In the genomic region with DNA sequence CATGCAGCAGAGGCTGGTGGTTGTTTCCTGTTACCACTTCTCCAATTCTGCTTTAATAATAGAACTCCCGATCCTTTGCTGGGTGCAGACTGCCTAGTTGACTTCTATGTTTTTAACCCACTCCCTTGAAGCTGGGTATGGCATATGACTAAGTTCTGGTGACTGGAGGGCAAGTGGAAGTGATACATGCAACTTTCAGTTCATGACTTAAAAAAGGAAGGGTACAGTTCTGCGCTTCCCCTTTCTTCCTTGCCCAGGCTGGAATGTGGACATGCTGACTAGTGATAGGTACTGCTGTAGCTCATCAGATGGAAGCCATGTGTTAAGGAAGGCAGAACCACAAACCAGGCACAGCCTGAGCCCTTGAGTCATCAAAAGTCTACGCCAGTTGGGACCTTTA, we compare ENCODE assay signal across 8 cellular contexts. TPM values are rescaled to one million over a fixed set of nuclear protein-coding genes. Genes with fewer than 3 reads are reported as not detected.
DNase-seq lines count a peak whose midpoint lies in the region; ATAC-seq, FAIRE-seq and TF ChIP-seq lines count a peak whose summit lies in the region.

No MANE protein-coding gene starts in this region.

- H3K9me1 ChIP-seq in endothelial cell of umbilical vein (replicated peaks; ENCODE audit: control insufficient read depth, extremely low read depth, insufficient read depth, low read length) = no peaks in the 10 kb centered on the region

- H2AFZ ChIP-seq in endothelial cell of umbilical vein (ENCODE audit: low read depth, low read length) = no peak overlapping the region

- H3K4me2 ChIP-seq in endothelial cell of umbilical vein (ENCODE audit: insufficient read depth, low read length) = no peak overlapping the region

- DNase-seq in endothelial cell of umbilical vein (ENCODE audit: low read depth, low spot score) (peak; percentile 16), germinal center (ENCODE audit: low spot score) (no peak), GM13977 (ENCODE audit: low spot score) (no peak), NCI-H2107 treated with DMSO at 0.1 percent for 48 hours (lab: John Stamatoyannopoulos, UW; ENCODE audit: unreplicated experiment) (no peak)
- no peak for DNase-seq in activated effector memory CD4-positive, alpha-beta T cell treated with Interleukin-2 at 50 U/mL for 16 hours

- POLR2A ChIA-PET in endothelial cell of umbilical vein (lab: Charles Lee) = no interaction called here

- dilution Hi-C loops in endothelial cell of umbilical vein (cut with MboI; ENCODE audit: extremely low pct_ligation_motif_present, low sequenced_read_pairs) = no loop called here

- TF ChIP-seq CTCF in endothelial cell of umbilical vein (IDR thresholded peaks at IDR 0.05; ENCODE audit: extremely low read depth in 1 of 2, insufficient read depth in 1 of 2, low read depth in 1 of 2, low read length in 2 of 2) (no peak), GM13977 (IDR thresholded peaks at IDR 0.05; ENCODE audit: extremely low read depth, insufficient read depth, missing control alignments) (no peak)

- no peaks in the 10 kb centered on the region for H4K20me1 ChIP-seq in endothelial cell of umbilical vein (replicated peaks; ENCODE audit: control insufficient read depth, extremely low read depth, insufficient read depth, low read length)

- TF ChIP-seq POLR2A in endothelial cell of umbilical vein (IDR thresholded peaks at IDR 0.05; ENCODE audit: low read depth, low read length) = no peak

- CTCF ChIA-PET in endothelial cell of umbilical vein (lab: Charles Lee) = no interaction called here

- ATAC-seq in GM18867 (IDR thresholded peaks at IDR 0.05; ENCODE audit: unreplicated experiment) (peak; percentile 50), HG03469 (IDR thresholded peaks at IDR 0.05; ENCODE audit: unreplicated experiment) (peak; percentile 72)

- H3K27me3 ChIP-seq in endothelial cell of umbilical vein (ENCODE audit: control insufficient read depth in 2 of 2, insufficient read depth in 2 of 2, low read length in 2 of 2) (peaks cover 0 to 4% of the 10 kb centered on the region in 2 experiments), skeletal muscle tissue (ENCODE audit: control insufficient read depth in 3 of 3, insufficient read depth in 3 of 3, low read length in 3 of 3) (no peaks in the 10 kb centered on the region)

- H3K4me1 ChIP-seq in endothelial cell of umbilical vein (ENCODE audit: control insufficient read depth, extremely low read depth, insufficient read depth, low read length) (peaks cover under 1% of the 10 kb centered on the region), skeletal muscle tissue (ENCODE audit: control insufficient read depth in 3 of 3, insufficient read depth in 3 of 3, low read length in 3 of 3) (peaks cover 7 to 26% (median 17%) of the 10 kb centered on the region in 3 donors)

- BruUV-seq in endothelial cell of umbilical vein (replicated peaks; lab: Mats Ljungman, UMichigan) = no TSS peak

- FAIRE-seq in endothelial cell of umbilical vein (lab: Jason Lieb, UNC) = no peak

- H3K9ac ChIP-seq in endothelial cell of umbilical vein (replicated peaks; ENCODE audit: extremely low read depth, insufficient read depth, low read length) (no peak overlapping the region), skeletal muscle tissue (ENCODE audit: low read depth in 1 of 3, low read length in 3 of 3) (peak overlapping the region in 1 of 3 donors; percentile 3)

- intact Hi-C loops in endothelial cell of umbilical vein (cut with micrococcal nuclease) = loop anchor here (5.0 kb wide), 1 partner anchor 44 kb away; no protein-coding TSS in a partner anchor

- H3K36me3 ChIP-seq in endothelial cell of umbilical vein (ENCODE audit: control insufficient read depth in 2 of 2, extremely low read depth in 1 of 2, insufficient read depth in 2 of 2, low read length in 2 of 2) (no peaks in the 10 kb centered on the region), skeletal muscle tissue (ENCODE audit: control insufficient read depth in 3 of 3, insufficient read depth in 3 of 3, low read length in 3 of 3) (peaks cover 0 to 4% (median 2%) of the 10 kb centered on the region in 3 donors)

- no peak overlapping the region for H3K4me3 ChIP-seq in endothelial cell of umbilical vein (replicated peaks in 1 of 3; ENCODE audit: insufficient read depth in 1 of 3, low read depth in 1 of 3, low read length in 3 of 3)
- peak overlapping the region in 2 of 3 donors; percentile 21 to 38 for H3K4me3 ChIP-seq in skeletal muscle tissue (ENCODE audit: low read length in 3 of 3)

- H3K27ac ChIP-seq in endothelial cell of umbilical vein (ENCODE audit: insufficient read depth, low read depth, low read length) (no peak overlapping the region), skeletal muscle tissue (ENCODE audit: low read depth, low read length) (peak overlapping the region; percentile 63)

- in situ Hi-C loops in GM13977 (cut with MboI; ENCODE audit: low pct_unique_long_range_greater_than_20kb, low sequenced_read_pairs, unreplicated experiment) = no loop called here

- H3K79me2 ChIP-seq in endothelial cell of umbilical vein (ENCODE audit: control insufficient read depth, insufficient read depth, low read length) = no peaks in the 10 kb centered on the region

- H3K9me3 ChIP-seq in endothelial cell of umbilical vein (replicated peaks; ENCODE audit: control insufficient read depth, insufficient read depth, low read length) (no peaks in the 10 kb centered on the region), skeletal muscle tissue (ENCODE audit: control insufficient read depth in 3 of 3, low read length in 3 of 3) (no peaks in the 10 kb centered on the region)

TF ChIP-seq in endothelial cell of umbilical vein, 7 proteins besides CTCF, POLR2A, EP300 and RAD21:
- TF ChIP-seq GATA2 (IDR thresholded peaks at IDR 0.05; ENCODE audit: insufficient read depth, insufficient read length, low read depth, low read length) (no peak), POLR2AphosphoS5 (IDR thresholded peaks at IDR 0.05; ENCODE audit: insufficient read depth, low read depth, low read length) (no peak), MYC (IDR thresholded peaks at IDR 0.05; ENCODE audit: low read depth, low read length) (no peak), EZH2 (IDR thresholded peaks at IDR 0.05; ENCODE audit: borderline replicate concordance, low read depth, low read length, severe bottlenecking) (no peak), FOS (IDR thresholded peaks at IDR 0.05; ENCODE audit: borderline replicate concordance, insufficient read depth, low read length) (no peak), JUN (IDR thresholded peaks at IDR 0.05; ENCODE audit: borderline replicate concordance, insufficient read depth, insufficient read length, low read depth) (no peak)
- TF ChIP-seq, protein P1, sequence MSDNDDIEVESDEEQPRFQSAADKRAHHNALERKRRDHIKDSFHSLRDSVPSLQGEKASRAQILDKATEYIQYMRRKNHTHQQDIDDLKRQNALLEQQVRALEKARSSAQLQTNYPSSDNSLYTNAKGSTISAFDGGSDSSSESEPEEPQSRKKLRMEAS (IDR thresholded peaks at IDR 0.05; ENCODE audit: insufficient read depth, insufficient read length) = no peak

RNA-seq across cellular contexts. Expression of a gene that starts 2.4 kb away (rescaled TPM):
- total RNA-seq in endothelial cell of umbilical vein (6.5 and 16.9 TPM in 2 replicates), skeletal muscle tissue (244 TPM)
- 11.5 and 13.8 TPM in 2 replicates for polyA plus RNA-seq in endothelial cell of umbilical vein
- polyA plus RNA-seq in endothelial cell of umbilical vein (2011; cell fraction: cytosol; rRNA removed) = 3.9 and 5.2 TPM in 2 replicates
- 3.4 and 4.7 TPM in 2 replicates for polyA plus RNA-seq in endothelial cell of umbilical vein (2011; cell fraction: nucleus; rRNA removed)
- 0.74 and 1.5 TPM in 2 replicates for polyA plus RNA-seq in endothelial cell of umbilical vein (2012)
- 15.1 and 21.8 TPM in 2 replicates for polyA minus RNA-seq in endothelial cell of umbilical vein
- polyA minus RNA-seq in endothelial cell of umbilical vein (2011; cell fraction: cytosol; rRNA and poly(A)+ RNA removed) = not detected
- polyA minus RNA-seq in endothelial cell of umbilical vein (2011; cell fraction: nucleus; rRNA and poly(A)+ RNA removed) = 4.9 and 8.1 TPM in 2 replicates

Comparison
In these comparisons a context has a peak if more than half of its experiments do, and no peak if none do; other contexts are left out.
1. H3K4me3 ChIP-seq: peak in skeletal muscle tissue (2 of 3); none in endothelial cell of umbilical vein (0 of 3).
2. RNA of a gene that starts 2.4 kb away (total RNA-seq): 244 TPM in skeletal muscle tissue (single experiment); 6.5 to 16.9 TPM in endothelial cell of umbilical vein; every median in the first group is over 10 times any median in the second.